In genomic region chr6:34196116-34196832, GRCh38 we compare ENCODE assay signal across 9 cellular contexts. TPM values are rescaled to one million over a fixed set of nuclear protein-coding genes. Genes with fewer than 3 reads are reported as not detected.
DNase-seq lines count a peak whose midpoint lies in the region; ATAC-seq, FAIRE-seq and TF ChIP-seq lines count a peak whose summit lies in the region.
"Had no signal": no experiment of that assay in that cellular context is flagged by ENCODE, and none has a peak within 500 bp of the region (broad histone marks: within the 10 kb centered on the region; RNA-seq: fewer than 3 reads in every experiment).

No MANE protein-coding gene starts in this region.

- no peaks in the 10 kb centered on the region for H4K20me1 ChIP-seq in BLaER1 treated with 17β-estradiol and CSF1 and Interleukin-3, amounts not matched to agents 10 nM and 100 nM

- peaks cover 0 to 4% (median 1%) of the 10 kb centered on the region in 11 experiments; a peak in 15 of 22 replicates for H3K9me3 ChIP-seq in BLaER1 treated with 17β-estradiol and CSF1 and Interleukin-3, amounts not matched to agents 10 nM and 100 nM (replicated peaks in 1 of 11)
- no peaks in the 10 kb centered on the region for H3K9me3 ChIP-seq in T-helper 17 cell (ENCODE audit: control insufficient read depth, low read length, poor library complexity, severe bottlenecking)
- no peaks in the 10 kb centered on the region for H3K9me3 ChIP-seq in right atrium auricular region

- FAIRE-seq in urothelium cell line (lab: Jason Lieb, UNC): peak; percentile 30

- H3K9ac ChIP-seq in BLaER1 treated with 17β-estradiol and CSF1 and Interleukin-3, amounts not matched to agents 10 nM and 100 nM: peak overlapping the region; percentile 40 to 78 (median 55); a peak in 19 of 22 replicates

- peaks cover 0 to 13% (median 11%) of the 10 kb centered on the region in 10 experiments; a peak in 14 of 20 replicates for H3K4me1 ChIP-seq in BLaER1 treated with 17β-estradiol and CSF1 and Interleukin-3, amounts not matched to agents 10 nM and 100 nM
- H3K4me1 ChIP-seq in right atrium auricular region: peaks cover 0 to 12% of the 10 kb centered on the region in 2 donors

- TF ChIP-seq CTCF in LNCaP clone FGC (IDR thresholded peaks at IDR 0.05; ENCODE audit: control insufficient read depth, extremely low read depth, insufficient read depth) (peak; percentile 93), right atrium auricular region (IDR thresholded peaks at IDR 0.05) (peak; percentile 95 to 99)

- no peaks in the 10 kb centered on the region for H3K27me3 ChIP-seq in BLaER1 treated with 17β-estradiol and CSF1 and Interleukin-3, amounts not matched to agents 10 nM and 100 nM
- no peaks in the 10 kb centered on the region for H3K27me3 ChIP-seq in right atrium auricular region

- H3K27me3 Mint-ChIP-seq in T-helper 17 cell: no peaks in the 10 kb centered on the region

- H3K4me2 ChIP-seq in BLaER1 treated with 17β-estradiol and CSF1 and Interleukin-3, amounts not matched to agents 10 nM and 100 nM: peak overlapping the region; percentile 73 to 98 (median 90)

- H3K4me3 Mint-ChIP-seq in T-helper 17 cell: peak overlapping the region; percentile 80

- peak; percentile 99 for ATAC-seq in T-helper 17 cell

- H3K4me3 ChIP-seq in BLaER1 treated with 17β-estradiol and CSF1 and Interleukin-3, amounts not matched to agents 10 nM and 100 nM: peak overlapping the region; percentile 44 to 70 (median 53)
- H3K4me3 ChIP-seq in LNCaP clone FGC (ENCODE audit: low read depth, low read length) (no peak overlapping the region), right atrium auricular region (peak overlapping the region; percentile 43 to 57)

- no peaks in the 10 kb centered on the region for H3K36me3 Mint-ChIP-seq in T-helper 17 cell (ENCODE audit: low read depth)

- peak overlapping the region in 6 of 11 experiments; percentile 3 to 47 (median 36); a peak in 7 of 22 replicates for H3K27ac ChIP-seq in BLaER1 treated with 17β-estradiol and CSF1 and Interleukin-3, amounts not matched to agents 10 nM and 100 nM
- no peak overlapping the region for H3K27ac ChIP-seq in right atrium auricular region

- H3K4me1 Mint-ChIP-seq in T-helper 17 cell: peaks cover 8% of the 10 kb centered on the region

- peak; percentile 91 for DNase-seq in GM19238 (ENCODE audit: insufficient read length, low spot score)
- peak; percentile 33 for DNase-seq in LNCaP clone FGC (ENCODE audit: low read depth)
- peak; percentile 82 to 95 (median 88) for DNase-seq in T-helper 17 cell
- DNase-seq in amniotic epithelial cell (ENCODE audit: low read depth): peak; percentile 56
- DNase-seq in right atrium auricular region (ENCODE audit: low spot score): peak; percentile 88
- DNase-seq in renal cortical epithelial cell (ENCODE audit: low read depth): peak; percentile 22
- peak; percentile 85 for DNase-seq in urothelium cell line (ENCODE audit: low spot score)

- H3K36me3 ChIP-seq in BLaER1 treated with 17β-estradiol and CSF1 and Interleukin-3, amounts not matched to agents 10 nM and 100 nM: no peaks in the 10 kb centered on the region
- no peaks in the 10 kb centered on the region for H3K36me3 ChIP-seq in right atrium auricular region

- no peak overlapping the region for H3K27ac Mint-ChIP-seq in T-helper 17 cell

RNA-seq across cellular contexts. Expression of gene HMGA1, which starts 40.4 kb away (rescaled TPM):
- total RNA-seq in T-helper 17 cell: 10 to 100 TPM; 87.5 to 90.3 TPM
- total RNA-seq in right atrium auricular region: 10 to 100 TPM; 29.6 to 37.8 TPM
- 41.1 and 177 TPM in 2 replicates for total RNA-seq in renal cortical epithelial cell

RNA-seq across cellular contexts. Expression of gene GRM4, which starts 50.4 kb away (rescaled TPM):
- total RNA-seq in T-helper 17 cell: not detected
- not detected for total RNA-seq in right atrium auricular region
- total RNA-seq in renal cortical epithelial cell: 0.05 TPM in 1 of 2 replicates, not detected in the other
- total RNA-seq: T-helper 2 cell treated with Interferon-gamma antibody and Interleukin-4, amounts not matched to agents 100 ng/mL and 5 ng/mL, for 36 hours had no signal

RNA-seq across cellular contexts. Expression of gene SMIM29, which starts 52.5 kb away (rescaled TPM):
- total RNA-seq in T-helper 17 cell (10 to 100 TPM; 24.3 to 29.2 TPM), right atrium auricular region (10 to 100 TPM; 21.7 to 29.4 TPM), renal cortical epithelial cell (9.9 and 30.6 TPM in 2 replicates)

Comparison
In these comparisons a context has a peak if more than half of its experiments do, and no peak if none do; other contexts are left out.
1. H3K27ac ChIP-seq: peak in BLaER1 treated with 17β-estradiol and CSF1 and Interleukin-3, amounts not matched to agents 10 nM and 100 nM (6 of 11); none in right atrium auricular region (0 of 2).
2. DNase-seq: peak in every context shown above with its lines; median percentile 91 in GM19238; 88 in T-helper 17 cell; 88 in right atrium auricular region; 85 in urothelium cell line; 56 in amniotic epithelial cell; 33 in LNCaP clone FGC; 22 in renal cortical epithelial cell.